In genomic region chr11:78202733-78203167, GRCh38 we compare ENCODE assay signal across 9 cellular contexts. TPM values are rescaled to one million over a fixed set of nuclear protein-coding genes. Genes with fewer than 3 reads are reported as not detected.
A peak's percentile ranks its signal among the peaks of the same experiment; 100 is the strongest.
DNase-seq lines count a peak whose midpoint lies in the region; ATAC-seq, FAIRE-seq and TF ChIP-seq lines count a peak whose summit lies in the region.
"Had no signal": no experiment of that assay in that cellular context is flagged by ENCODE, and none has a peak within 500 bp of the region (broad histone marks: within the 10 kb centered on the region; RNA-seq: fewer than 3 reads in every experiment).

No MANE protein-coding gene starts in this region.

- no peak for TF ChIP-seq CTCF in Loucy (conservative IDR thresholded peaks at IDR 0.05; ENCODE audit: low read length)
- TF ChIP-seq CTCF in endothelial cell of umbilical vein (IDR thresholded peaks at IDR 0.05; ENCODE audit: extremely low read depth in 1 of 2, insufficient read depth in 1 of 2, low read depth in 1 of 2, low read length in 2 of 2) = no peak

- H3K4me3 Mint-ChIP-seq in activated CD8-positive, alpha-beta memory T cell treated with anti-CD3 and anti-CD28 coated beads, Interleukin-2, amount 10 ng/mL, durations not matched to agents 7 days and 5 days = peak overlapping the region; percentile 68

- no peaks in the 10 kb centered on the region for H3K79me2 ChIP-seq in Loucy (ENCODE audit: insufficient read depth, low read length)
- H3K79me2 ChIP-seq in endothelial cell of umbilical vein (ENCODE audit: control insufficient read depth, insufficient read depth, low read length) = no peaks in the 10 kb centered on the region

- TF ChIP-seq POLR2A in endothelial cell of umbilical vein (IDR thresholded peaks at IDR 0.05; ENCODE audit: low read depth, low read length) = no peak
- TF ChIP-seq POLR2A in erythroblast (IDR thresholded peaks at IDR 0.05; ENCODE audit: low read length) = no peak

- H3K9me3 ChIP-seq in Loucy (ENCODE audit: insufficient read depth, low read depth, low read length) = no peaks in the 10 kb centered on the region
- no peaks in the 10 kb centered on the region for H3K9me3 ChIP-seq in endothelial cell of umbilical vein (replicated peaks; ENCODE audit: control insufficient read depth, insufficient read depth, low read length)

- H3K4me2 ChIP-seq in Loucy (ENCODE audit: low read depth, low read length, poor library complexity, severe bottlenecking) = peak overlapping the region; percentile 79
- no peak overlapping the region for H3K4me2 ChIP-seq in endothelial cell of umbilical vein (ENCODE audit: insufficient read depth, low read length)

- POLR2A ChIA-PET in endothelial cell of umbilical vein (lab: Charles Lee) = no interaction called here

- H3K27me3 ChIP-seq in Loucy (ENCODE audit: insufficient read depth, low read length, poor library complexity, severe bottlenecking) (no peaks in the 10 kb centered on the region), endothelial cell of umbilical vein (ENCODE audit: control insufficient read depth in 2 of 2, insufficient read depth in 2 of 2, low read length in 2 of 2) (no peaks in the 10 kb centered on the region)

- H3K27ac ChIP-seq in endothelial cell of umbilical vein (ENCODE audit: insufficient read depth, low read depth, low read length) = no peak overlapping the region

- no peaks in the 10 kb centered on the region for H3K9me3 Mint-ChIP-seq in activated CD8-positive, alpha-beta memory T cell treated with anti-CD3 and anti-CD28 coated beads, Interleukin-2, amount 10 ng/mL, durations not matched to agents 7 days and 5 days (ENCODE audit: low read depth)

- no peaks in the 10 kb centered on the region for H3K9me2 ChIP-seq in Loucy (replicated peaks; ENCODE audit: low read depth, low read length)

- peak; percentile 91 for ATAC-seq in activated CD8-positive, alpha-beta memory T cell treated with anti-CD3 and anti-CD28 coated beads, Interleukin-2, amount 10 ng/mL, durations not matched to agents 7 days and 5 days
- ATAC-seq in GM21529 (IDR thresholded peaks at IDR 0.05; ENCODE audit: unreplicated experiment) = no peak

- no TSS peak for BruUV-seq in endothelial cell of umbilical vein (replicated peaks; lab: Mats Ljungman, UMichigan)

- H3K4me1 Mint-ChIP-seq in activated CD8-positive, alpha-beta memory T cell treated with anti-CD3 and anti-CD28 coated beads, Interleukin-2, amount 10 ng/mL, durations not matched to agents 7 days and 5 days = peaks cover 28% of the 10 kb centered on the region

- H3K9ac ChIP-seq in Loucy (ENCODE audit: low read depth, low read length, poor library complexity, severe bottlenecking) (peak overlapping the region; percentile 50), endothelial cell of umbilical vein (replicated peaks; ENCODE audit: extremely low read depth, insufficient read depth, low read length) (no peak overlapping the region)

- H3K27me3 Mint-ChIP-seq in activated CD8-positive, alpha-beta memory T cell treated with anti-CD3 and anti-CD28 coated beads, Interleukin-2, amount 10 ng/mL, durations not matched to agents 7 days and 5 days = no peaks in the 10 kb centered on the region

- dilution Hi-C loops in endothelial cell of umbilical vein (cut with MboI; ENCODE audit: extremely low pct_ligation_motif_present, low sequenced_read_pairs) = no loop called here

- H4K20me1 ChIP-seq in Loucy (ENCODE audit: insufficient read depth, low read length, poor library complexity, severe bottlenecking) (no peaks in the 10 kb centered on the region), endothelial cell of umbilical vein (replicated peaks; ENCODE audit: control insufficient read depth, extremely low read depth, insufficient read depth, low read length) (no peaks in the 10 kb centered on the region)

- H3K4me3 ChIP-seq in Loucy (ENCODE audit: low read length, poor library complexity, severe bottlenecking) (peak overlapping the region; percentile 64), endothelial cell of umbilical vein (replicated peaks in 1 of 3; ENCODE audit: insufficient read depth in 1 of 3, low read depth in 1 of 3, low read length in 3 of 3) (no peak overlapping the region)
- H3K4me3 ChIP-seq: lung had no signal

- H3K36me3 ChIP-seq in Loucy (ENCODE audit: insufficient read depth, low read length) = no peaks in the 10 kb centered on the region; the same call in 1 of the 2 replicates
- peaks cover 0 to 16% of the 10 kb centered on the region in 2 experiments for H3K36me3 ChIP-seq in endothelial cell of umbilical vein (ENCODE audit: control insufficient read depth in 2 of 2, extremely low read depth in 1 of 2, insufficient read depth in 2 of 2, low read length in 2 of 2)

- 0 out of 2 replicates have a peak, but pooled peaks cover 4% of the 10 kb centered on the region for H3F3A ChIP-seq in Loucy (ENCODE audit: low read depth)

- intact Hi-C loops in endothelial cell of umbilical vein (cut with micrococcal nuclease) = no loop called here

- CTCF ChIA-PET in activated CD8-positive, alpha-beta memory T cell treated with anti-CD3 and anti-CD28 coated beads, Interleukin-2, amount 10 ng/mL, durations not matched to agents 7 days and 5 days (lab: Charles Lee) = interaction anchor here (1.0 to 2.2 kb wide), 7 partner anchors 9 to 362 kb away, joined by 3 to 7 read pairs (median 4); partner anchors contain the start of genes GAB2, KCTD21 and USP35
- CTCF ChIA-PET in endothelial cell of umbilical vein (lab: Charles Lee) = interaction anchor here (1.2 kb wide), 1 partner anchor 362 kb away, joined by 6 read pairs; no protein-coding TSS in a partner anchor

- peaks cover 29% of the 10 kb centered on the region for H3K4me1 ChIP-seq in Loucy (ENCODE audit: insufficient read depth, low read length, poor library complexity, severe bottlenecking)
- H3K4me1 ChIP-seq in endothelial cell of umbilical vein (ENCODE audit: control insufficient read depth, extremely low read depth, insufficient read depth, low read length) = peaks cover 5% of the 10 kb centered on the region

- H3K9me1 ChIP-seq in endothelial cell of umbilical vein (replicated peaks; ENCODE audit: control insufficient read depth, extremely low read depth, insufficient read depth, low read length) = no peaks in the 10 kb centered on the region

- peak; percentile 68 for FAIRE-seq in endothelial cell of umbilical vein (lab: Jason Lieb, UNC)

- peak overlapping the region; percentile 91 for H3K27ac Mint-ChIP-seq in activated CD8-positive, alpha-beta memory T cell treated with anti-CD3 and anti-CD28 coated beads, Interleukin-2, amount 10 ng/mL, durations not matched to agents 7 days and 5 days

- peak; percentile 67 for DNase-seq in activated CD8-positive, alpha-beta memory T cell treated with anti-CD3 and anti-CD28 coated beads, Interleukin-2, amount 10 ng/mL, durations not matched to agents 7 days and 5 days
- DNase-seq in endothelial cell of umbilical vein (ENCODE audit: low read depth, low spot score) (no peak), NCI-H226 (no peak), ecto neural progenitor cell (ENCODE audit: low spot score) (no peak), erythroblast (lab: John Stamatoyannopoulos, UW) (no peak)
- DNase-seq in stimulated activated naive CD4-positive, alpha-beta T cell treated with Interleukin-2 at 50 U/mL for 16 hours (lab: John Stamatoyannopoulos, UW) = peak; percentile 17

- peaks cover 11% of the 10 kb centered on the region for H3K36me3 Mint-ChIP-seq in activated CD8-positive, alpha-beta memory T cell treated with anti-CD3 and anti-CD28 coated beads, Interleukin-2, amount 10 ng/mL, durations not matched to agents 7 days and 5 days

- H2AFZ ChIP-seq in Loucy (ENCODE audit: low read length) = 0 out of 2 replicates have a peak overlapping the region, but pooled peaks have one; percentile 34
- H2AFZ ChIP-seq in endothelial cell of umbilical vein (ENCODE audit: low read depth, low read length) = no peak overlapping the region

TF ChIP-seq in endothelial cell of umbilical vein, 7 proteins besides CTCF, POLR2A, EP300 and RAD21:
- no peak for TF ChIP-seq FOS (IDR thresholded peaks at IDR 0.05; ENCODE audit: borderline replicate concordance, insufficient read depth, low read length)
- no peak for TF ChIP-seq MYC (IDR thresholded peaks at IDR 0.05; ENCODE audit: low read depth, low read length)
- TF ChIP-seq POLR2AphosphoS5 (IDR thresholded peaks at IDR 0.05; ENCODE audit: insufficient read depth, low read depth, low read length) = no peak
- no peak for TF ChIP-seq EZH2 (IDR thresholded peaks at IDR 0.05; ENCODE audit: borderline replicate concordance, low read depth, low read length, severe bottlenecking)
- TF ChIP-seq GATA2 (IDR thresholded peaks at IDR 0.05; ENCODE audit: insufficient read depth, insufficient read length, low read depth, low read length) = no peak
- TF ChIP-seq MAX (IDR thresholded peaks at IDR 0.05; ENCODE audit: insufficient read depth, insufficient read length) = no peak
- TF ChIP-seq JUN (IDR thresholded peaks at IDR 0.05; ENCODE audit: borderline replicate concordance, insufficient read depth, insufficient read length, low read depth) = no peak

RNA-seq across cellular contexts. Expression of gene USP35, which starts 14.0 kb away (rescaled TPM):
- 10 to 100 TPM in 1 of 2 experiments, 1 to 10 TPM in 1; 8.5 to 10.6 TPM for total RNA-seq in activated CD8-positive, alpha-beta memory T cell treated with anti-CD3 and anti-CD28 coated beads, Interleukin-2, amount 10 ng/mL, durations not matched to agents 7 days and 5 days
- total RNA-seq in endothelial cell of umbilical vein = 10.3 and 12.4 TPM in 2 replicates
- 8.9 and 9.1 TPM in 2 replicates for polyA plus RNA-seq in endothelial cell of umbilical vein
- polyA plus RNA-seq in endothelial cell of umbilical vein (2011; cell fraction: cytosol; rRNA removed) = 4.4 and 6.4 TPM in 2 replicates
- 44.1 and 44.9 TPM in 2 replicates for polyA plus RNA-seq in endothelial cell of umbilical vein (2011; cell fraction: nucleus; rRNA removed)
- 7.5 and 11.9 TPM in 2 replicates for polyA plus RNA-seq in endothelial cell of umbilical vein (2012)
- 9.9 and 12.7 TPM in 2 replicates for polyA minus RNA-seq in endothelial cell of umbilical vein
- 1.8 TPM for polyA minus RNA-seq in endothelial cell of umbilical vein (2011; cell fraction: cytosol; rRNA and poly(A)+ RNA removed)
- polyA minus RNA-seq in endothelial cell of umbilical vein (2011; cell fraction: nucleus; rRNA and poly(A)+ RNA removed) = 14.0 and 14.3 TPM in 2 replicates

RNA-seq across cellular contexts. Expression of gene KCTD21, which starts 14.3 kb away (rescaled TPM):
- total RNA-seq in activated CD8-positive, alpha-beta memory T cell treated with anti-CD3 and anti-CD28 coated beads, Interleukin-2, amount 10 ng/mL, durations not matched to agents 7 days and 5 days = 1 to 10 TPM; 6.4 to 7.3 TPM
- 8.5 and 9.5 TPM in 2 replicates for total RNA-seq in endothelial cell of umbilical vein
- 11.9 and 16.0 TPM in 2 replicates for polyA plus RNA-seq in endothelial cell of umbilical vein
- polyA plus RNA-seq in endothelial cell of umbilical vein (2011; cell fraction: cytosol; rRNA removed) = 12.0 and 13.0 TPM in 2 replicates
- 7.3 and 8.5 TPM in 2 replicates for polyA plus RNA-seq in endothelial cell of umbilical vein (2011; cell fraction: nucleus; rRNA removed)
- 9.8 and 10.6 TPM in 2 replicates for polyA plus RNA-seq in endothelial cell of umbilical vein (2012)
- polyA minus RNA-seq in endothelial cell of umbilical vein = 32.9 and 37.1 TPM in 2 replicates
- 1.1 TPM for polyA minus RNA-seq in endothelial cell of umbilical vein (2011; cell fraction: cytosol; rRNA and poly(A)+ RNA removed)
- 5.8 and 6.3 TPM in 2 replicates for polyA minus RNA-seq in endothelial cell of umbilical vein (2011; cell fraction: nucleus; rRNA and poly(A)+ RNA removed)

Comparison
In these comparisons a context has a peak if more than half of its experiments do, and no peak if none do; other contexts are left out.
1. DNase-seq: peak in activated CD8-positive, alpha-beta memory T cell treated with anti-CD3 and anti-CD28 coated beads, Interleukin-2, amount 10 ng/mL, durations not matched to agents 7 days and 5 days (single experiment) and stimulated activated naive CD4-positive, alpha-beta T cell treated with Interleukin-2 at 50 U/mL for 16 hours (single experiment); none in endothelial cell of umbilical vein (single experiment), NCI-H226 (single experiment), ecto neural progenitor cell (single experiment) and erythroblast (0 of 2).